Comparison of ENCODE assay signal across 16 cellular contexts in genomic region chr7:150784120-150784736, GRCh38. TPM values are rescaled to one million over a fixed set of nuclear protein-coding genes. Genes with fewer than 3 reads are reported as not detected.
DNase-seq lines count a peak whose midpoint lies in the region; ATAC-seq and TF ChIP-seq lines count a peak whose summit lies in the region.
"Had no signal": no experiment of that assay in that cellular context is flagged by ENCODE, and none has a peak within 500 bp of the region (broad histone marks: within the 10 kb centered on the region; RNA-seq: fewer than 3 reads in every experiment).

No MANE protein-coding gene starts in this region.

- WGBS in heart right ventricle, 2 donors = 66% methylated on average over 9 of the region's 9 CpGs
- WGBS in upper lobe of left lung, 2 donors = 44 to 56% methylated on average over 9 of the region's 9 CpGs

- H3K27ac ChIP-seq in heart right ventricle = peak overlapping the region in 6 of 10 donors; percentile 49 to 91 (median 86)
- H3K27ac ChIP-seq in upper lobe of left lung = peak overlapping the region in 3 of 4 donors; percentile 35 to 71 (median 67)
- no peak overlapping the region for H3K27ac ChIP-seq in RWPE1
- H3K27ac ChIP-seq: tibial artery had no signal

- H3K36me3 ChIP-seq in heart right ventricle (no peaks in the 10 kb centered on the region), mucosa of stomach (ENCODE audit: control insufficient read depth, insufficient read depth, low read length) (no peaks in the 10 kb centered on the region), upper lobe of left lung (no peaks in the 10 kb centered on the region)
- H3K36me3 ChIP-seq: gastroesophageal sphincter, tibial artery had no signal

- no peaks in the 10 kb centered on the region for H3K27me3 ChIP-seq in heart right ventricle
- no peaks in the 10 kb centered on the region for H3K27me3 ChIP-seq in mucosa of stomach (ENCODE audit: control insufficient read depth, insufficient read depth, low read length)
- no peaks in the 10 kb centered on the region for H3K27me3 ChIP-seq in upper lobe of left lung

- H3K36me3 Mint-ChIP-seq in dendritic cell treated with granulocyte-macrophage colony-stimulating factor and Interleukin-4, amounts not matched to agents 40 ng/mL and 50 ng/mL, for 4 days (ENCODE audit: low read depth) = peaks cover 45% of the 10 kb centered on the region

- no peaks in the 10 kb centered on the region for H3K9me3 ChIP-seq in heart right ventricle
- H3K9me3 ChIP-seq in mucosa of stomach (ENCODE audit: control insufficient read depth, low read length) = no peaks in the 10 kb centered on the region
- H3K9me3 ChIP-seq in upper lobe of left lung = no peaks in the 10 kb centered on the region
- H3K9me3 ChIP-seq: gastroesophageal sphincter, tibial artery had no signal

- intact Hi-C loops in heart right ventricle (cut with DNase I) (loop anchor here in 3 of 10 donors (5.0 kb wide), 2 partner anchors 38 to 93 kb away; no protein-coding TSS in a partner anchor), cardiac septum (cut with DNase I) (no loop called here)
- intact Hi-C loops in dendritic cell treated with granulocyte-macrophage colony-stimulating factor and Interleukin-4, amounts not matched to agents 40 ng/mL and 50 ng/mL, for 4 days (cut with micrococcal nuclease) = loop anchor here (10.0 kb wide), 1 partner anchor 301 kb away; the partner anchor contains the start of genes AGAP3, FASTK and TMUB1

- H3K9ac ChIP-seq in mucosa of stomach (ENCODE audit: low read length) = peak overlapping the region; percentile 25

- ATAC-seq in heart right ventricle (no peak), upper lobe of left lung (ENCODE audit: low FRiP score in 2 of 2) (no peak), GM18868 (IDR thresholded peaks at IDR 0.05; ENCODE audit: unreplicated experiment) (no peak)
- ATAC-seq: gastroesophageal sphincter had no signal

- no peak for TF ChIP-seq EP300 in upper lobe of left lung (IDR thresholded peaks at IDR 0.05)

- no peaks in the 10 kb centered on the region for H3K27me3 Mint-ChIP-seq in dendritic cell treated with granulocyte-macrophage colony-stimulating factor and Interleukin-4, amounts not matched to agents 40 ng/mL and 50 ng/mL, for 4 days

- H3K4me1 ChIP-seq in heart right ventricle (peaks cover 11 to 75% (median 47%) of the 10 kb centered on the region in 9 donors), mucosa of stomach (ENCODE audit: control insufficient read depth, insufficient read depth, low read length) (peaks cover 53% of the 10 kb centered on the region), upper lobe of left lung (peaks cover 20 to 46% (median 44%) of the 10 kb centered on the region in 4 donors)

- no peak for DNase-seq in heart right ventricle
- DNase-seq in cardiac septum (ENCODE audit: low spot score) = no peak
- DNase-seq in upper lobe of left lung = no peak
- no peak for DNase-seq in RWPE1 (ENCODE audit: low spot score)
- no peak for DNase-seq in NCI-H1417 (lab: John Stamatoyannopoulos, UW)
- DNase-seq: ACHN, activated gamma-delta T cell, endodermal cell, NCI-H1694, NCI-H524, SHP77 treated with DMSO at 0.1 percent for 48 hours, tibial artery had no signal

- H3K27ac Mint-ChIP-seq in dendritic cell treated with granulocyte-macrophage colony-stimulating factor and Interleukin-4, amounts not matched to agents 40 ng/mL and 50 ng/mL, for 4 days = peak overlapping the region; percentile 98
- H3K27ac Mint-ChIP-seq: endodermal cell had no signal

- H3K9me3 Mint-ChIP-seq in dendritic cell treated with granulocyte-macrophage colony-stimulating factor and Interleukin-4, amounts not matched to agents 40 ng/mL and 50 ng/mL, for 4 days = no peaks in the 10 kb centered on the region
- H3K9me3 Mint-ChIP-seq: endodermal cell had no signal

- TF ChIP-seq CTCF in heart right ventricle (IDR thresholded peaks at IDR 0.05) (no peak), upper lobe of left lung (IDR thresholded peaks at IDR 0.05) (no peak), RWPE1 (conservative IDR thresholded peaks at IDR 0.05; ENCODE audit: low read depth) (no peak)

- H3K4me3 ChIP-seq in heart right ventricle = no peak overlapping the region
- H3K4me3 ChIP-seq in mucosa of stomach (ENCODE audit: low read length) = no peak overlapping the region
- no peak overlapping the region for H3K4me3 ChIP-seq in upper lobe of left lung
- H3K4me3 ChIP-seq: gastroesophageal sphincter, tibial artery had no signal

- no peak for TF ChIP-seq POLR2A in upper lobe of left lung (IDR thresholded peaks at IDR 0.05)

- POLR2A ChIA-PET in RWPE1 (lab: Yijun Ruan, JAX; ENCODE audit: low non-redundant PET) = no interaction called here

- peaks cover 32% of the 10 kb centered on the region for H3K4me1 Mint-ChIP-seq in dendritic cell treated with granulocyte-macrophage colony-stimulating factor and Interleukin-4, amounts not matched to agents 40 ng/mL and 50 ng/mL, for 4 days (ENCODE audit: low read depth)
- H3K4me1 Mint-ChIP-seq: endodermal cell had no signal

- peak overlapping the region; percentile 50 for H3K4me3 Mint-ChIP-seq in dendritic cell treated with granulocyte-macrophage colony-stimulating factor and Interleukin-4, amounts not matched to agents 40 ng/mL and 50 ng/mL, for 4 days
- H3K4me3 Mint-ChIP-seq: endodermal cell had no signal

- CTCF ChIA-PET in RWPE1 (lab: Yijun Ruan, JAX) = interaction anchor here (0.7 kb wide), 1 partner anchor 13 kb away, joined by 5 read pairs; no protein-coding TSS in a partner anchor

RNA-seq across cellular contexts. Expression of gene TMEM176B, which starts 15.9 kb away (rescaled TPM):
- total RNA-seq in heart right ventricle = 100 to 1,000 TPM in 2 of 10 donors, 10 to 100 TPM in 8; 19.6 to 149 (median 52.6) TPM
- 10 to 100 TPM; 15.9 to 24.8 TPM for polyA plus RNA-seq in heart right ventricle
- total RNA-seq in cardiac septum = 44.9 TPM
- 10 to 100 TPM; 10.5 to 82.8 (median 27.4) TPM for total RNA-seq in upper lobe of left lung

RNA-seq across cellular contexts. Expression of gene TMEM176A, which starts 16.3 kb away (rescaled TPM):
- total RNA-seq in heart right ventricle (10 to 100 TPM; 12.1 to 86.6 (median 22.2) TPM), cardiac septum (26.1 TPM), upper lobe of left lung (10 to 100 TPM in 5 of 6 donors, 1 to 10 TPM in 1; 8.4 to 67.9 (median 16.3) TPM)
- polyA plus RNA-seq in heart right ventricle = 10 to 100 TPM; 16.8 to 19.2 TPM
- total RNA-seq: endodermal cell had no signal

RNA-seq across cellular contexts. Expression of gene GIMAP5, which starts 47.0 kb away (rescaled TPM):
- total RNA-seq in heart right ventricle (10 to 100 TPM in 7 of 10 donors, 1 to 10 TPM in 3; 6.5 to 27.2 (median 11.8) TPM), cardiac septum (6.6 TPM), upper lobe of left lung (100 to 1,000 TPM in 1 of 6 donors, 10 to 100 TPM in 5; 28.0 to 103 (median 41.3) TPM)
- 10 to 100 TPM; 22.9 to 35.0 TPM for polyA plus RNA-seq in heart right ventricle
- total RNA-seq: endodermal cell had no signal
